1 cellular context compared by ENCODE assay signal in the genomic region with DNA sequence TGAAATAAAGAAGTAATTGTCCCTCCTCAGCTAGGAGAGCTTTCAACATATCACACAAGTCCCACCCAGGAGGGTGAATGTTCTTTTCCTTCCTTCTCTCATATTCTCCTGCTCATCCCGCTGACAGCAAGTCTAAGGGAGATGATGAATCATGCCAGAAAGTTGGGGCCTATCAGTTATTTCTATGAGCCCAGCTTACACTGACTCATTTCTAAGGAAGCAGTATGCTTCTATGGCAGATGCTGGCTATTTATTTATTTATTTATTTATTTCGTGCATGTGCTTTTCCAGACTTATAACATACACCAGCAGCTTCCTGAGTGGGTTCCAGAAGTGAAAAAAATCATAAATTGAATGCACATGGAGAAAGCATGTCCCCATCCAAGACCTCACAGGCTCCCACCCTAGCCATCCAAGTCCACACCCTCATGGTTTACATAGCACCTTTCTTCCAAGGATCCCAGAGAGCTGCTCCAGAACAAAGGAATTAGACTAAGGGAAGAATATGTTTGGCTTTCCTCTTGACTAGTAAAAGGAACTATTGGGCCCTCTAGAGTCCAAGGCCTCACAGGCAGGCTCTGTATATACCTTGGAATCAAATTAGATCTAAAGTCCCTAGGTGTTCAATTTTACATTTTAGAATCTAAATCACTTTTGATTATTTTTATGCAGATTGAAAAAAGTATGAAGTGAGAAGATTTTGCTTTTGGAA.
TF ChIP-seq lines count a peak whose summit lies in the region.

No MANE protein-coding gene starts in this region.

TF ChIP-seq in K562, 482 proteins besides CTCF, POLR2A, EP300 and RAD21 (continued from another document):
- TF ChIP-seq RFX5 (IDR thresholded peaks at IDR 0.05; ENCODE audit: low read depth, low read length) (no peak), ZNF561 (CRISPR knock-in tag; conservative IDR thresholded peaks at IDR 0.05) (no peak), RNF2 (IDR thresholded peaks at IDR 0.05) (no peak), SRSF7 (optimal IDR thresholded peaks at IDR 0.05; ENCODE audit: low read depth, low read length) (no peak), NFE2 (IDR thresholded peaks at IDR 0.05; ENCODE audit: low read depth) (peak; percentile 36), DPF2 (IDR thresholded peaks at IDR 0.05) (peak; percentile 43; the same call in 1 of the 2 replicates), SMARCC2 (IDR thresholded peaks at IDR 0.05; ENCODE audit: low read depth) (no peak), ZNF12 (CRISPR knock-in tag; IDR thresholded peaks at IDR 0.05) (peak; percentile 89; the same call in 1 of the 2 replicates), MCM2 (IDR thresholded peaks at IDR 0.05; ENCODE audit: low read depth) (no peak), RBBP5 (IDR thresholded peaks at IDR 0.05; ENCODE audit: borderline replicate concordance, insufficient read depth, low read length, poor library complexity, severe bottlenecking) (no peak), GABPB2 (CRISPR knock-in tag; conservative IDR thresholded peaks at IDR 0.05) (no peak), ZBTB17 (CRISPR knock-in tag; IDR thresholded peaks at IDR 0.05) (no peak), ATF3 (IDR thresholded peaks at IDR 0.05) (peak; percentile 59), ATF3 (CRISPR knock-in tag; conservative IDR thresholded peaks at IDR 0.05) (no peak), CSDE1 (IDR thresholded peaks at IDR 0.05) (no peak), MTF1 (CRISPR knock-in tag; IDR thresholded peaks at IDR 0.05; ENCODE audit: borderline replicate concordance) (no peak), ZBTB11 (CRISPR knock-in tag; IDR thresholded peaks at IDR 0.05) (no peak), JUND (IDR thresholded peaks at IDR 0.05; ENCODE audit: borderline replicate concordance, low read depth, low read length) (peak; percentile 66; the same call in 1 of the 2 replicates), JUND (tag; IDR thresholded peaks at IDR 0.05; ENCODE audit: borderline replicate concordance, low read depth, low read length) (peak; percentile 35; the same call in 1 of the 3 replicates), MECOM (CRISPR knock-in tag; IDR thresholded peaks at IDR 0.05) (peak; percentile 67; the same call in 1 of the 2 replicates), FOSL1 (tag; conservative IDR thresholded peaks at IDR 0.05) (peak; percentile 91)
- TF ChIP-seq, protein P1, sequence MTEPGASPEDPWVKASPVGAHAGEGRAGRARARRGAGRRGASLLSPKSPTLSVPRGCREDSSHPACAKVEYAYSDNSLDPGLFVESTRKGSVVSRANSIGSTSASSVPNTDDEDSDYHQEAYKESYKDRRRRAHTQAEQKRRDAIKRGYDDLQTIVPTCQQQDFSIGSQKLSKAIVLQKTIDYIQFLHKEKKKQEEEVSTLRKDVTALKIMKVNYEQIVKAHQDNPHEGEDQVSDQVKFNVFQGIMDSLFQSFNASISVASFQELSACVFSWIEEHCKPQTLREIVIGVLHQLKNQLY (CRISPR knock-in tag; conservative IDR thresholded peaks at IDR 0.05) = no peak
- TF ChIP-seq, protein P2, sequence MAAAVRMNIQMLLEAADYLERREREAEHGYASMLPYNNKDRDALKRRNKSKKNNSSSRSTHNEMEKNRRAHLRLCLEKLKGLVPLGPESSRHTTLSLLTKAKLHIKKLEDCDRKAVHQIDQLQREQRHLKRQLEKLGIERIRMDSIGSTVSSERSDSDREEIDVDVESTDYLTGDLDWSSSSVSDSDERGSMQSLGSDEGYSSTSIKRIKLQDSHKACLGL (CRISPR knock-in tag; IDR thresholded peaks at IDR 0.05; ENCODE audit: borderline replicate concordance, poor library complexity, severe bottlenecking) = no peak
- TF ChIP-seq, protein P3, sequence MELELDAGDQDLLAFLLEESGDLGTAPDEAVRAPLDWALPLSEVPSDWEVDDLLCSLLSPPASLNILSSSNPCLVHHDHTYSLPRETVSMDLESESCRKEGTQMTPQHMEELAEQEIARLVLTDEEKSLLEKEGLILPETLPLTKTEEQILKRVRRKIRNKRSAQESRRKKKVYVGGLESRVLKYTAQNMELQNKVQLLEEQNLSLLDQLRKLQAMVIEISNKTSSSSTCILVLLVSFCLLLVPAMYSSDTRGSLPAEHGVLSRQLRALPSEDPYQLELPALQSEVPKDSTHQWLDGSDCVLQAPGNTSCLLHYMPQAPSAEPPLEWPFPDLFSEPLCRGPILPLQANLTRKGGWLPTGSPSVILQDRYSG (tag; conservative IDR thresholded peaks at IDR 0.05; ENCODE audit: low read depth) = no peak
- TF ChIP-seq, protein P4, sequence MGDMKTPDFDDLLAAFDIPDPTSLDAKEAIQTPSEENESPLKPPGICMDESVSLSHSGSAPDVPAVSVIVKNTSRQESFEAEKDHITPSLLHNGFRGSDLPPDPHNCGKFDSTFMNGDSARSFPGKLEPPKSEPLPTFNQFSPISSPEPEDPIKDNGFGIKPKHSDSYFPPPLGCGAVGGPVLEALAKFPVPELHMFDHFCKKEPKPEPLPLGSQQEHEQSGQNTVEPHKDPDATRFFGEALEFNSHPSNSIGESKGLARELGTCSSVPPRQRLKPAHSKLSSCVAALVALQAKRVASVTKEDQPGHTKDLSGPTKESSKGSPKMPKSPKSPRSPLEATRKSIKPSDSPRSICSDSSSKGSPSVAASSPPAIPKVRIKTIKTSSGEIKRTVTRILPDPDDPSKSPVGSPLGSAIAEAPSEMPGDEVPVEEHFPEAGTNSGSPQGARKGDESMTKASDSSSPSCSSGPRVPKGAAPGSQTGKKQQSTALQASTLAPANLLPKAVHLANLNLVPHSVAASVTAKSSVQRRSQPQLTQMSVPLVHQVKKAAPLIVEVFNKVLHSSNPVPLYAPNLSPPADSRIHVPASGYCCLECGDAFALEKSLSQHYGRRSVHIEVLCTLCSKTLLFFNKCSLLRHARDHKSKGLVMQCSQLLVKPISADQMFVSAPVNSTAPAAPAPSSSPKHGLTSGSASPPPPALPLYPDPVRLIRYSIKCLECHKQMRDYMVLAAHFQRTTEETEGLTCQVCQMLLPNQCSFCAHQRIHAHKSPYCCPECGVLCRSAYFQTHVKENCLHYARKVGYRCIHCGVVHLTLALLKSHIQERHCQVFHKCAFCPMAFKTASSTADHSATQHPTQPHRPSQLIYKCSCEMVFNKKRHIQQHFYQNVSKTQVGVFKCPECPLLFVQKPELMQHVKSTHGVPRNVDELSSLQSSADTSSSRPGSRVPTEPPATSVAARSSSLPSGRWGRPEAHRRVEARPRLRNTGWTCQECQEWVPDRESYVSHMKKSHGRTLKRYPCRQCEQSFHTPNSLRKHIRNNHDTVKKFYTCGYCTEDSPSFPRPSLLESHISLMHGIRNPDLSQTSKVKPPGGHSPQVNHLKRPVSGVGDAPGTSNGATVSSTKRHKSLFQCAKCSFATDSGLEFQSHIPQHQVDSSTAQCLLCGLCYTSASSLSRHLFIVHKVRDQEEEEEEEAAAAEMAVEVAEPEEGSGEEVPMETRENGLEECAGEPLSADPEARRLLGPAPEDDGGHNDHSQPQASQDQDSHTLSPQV (IDR thresholded peaks at IDR 0.05) = no peak
